Comparison of ENCODE assay signal across 20 cellular contexts in the genomic region with DNA sequence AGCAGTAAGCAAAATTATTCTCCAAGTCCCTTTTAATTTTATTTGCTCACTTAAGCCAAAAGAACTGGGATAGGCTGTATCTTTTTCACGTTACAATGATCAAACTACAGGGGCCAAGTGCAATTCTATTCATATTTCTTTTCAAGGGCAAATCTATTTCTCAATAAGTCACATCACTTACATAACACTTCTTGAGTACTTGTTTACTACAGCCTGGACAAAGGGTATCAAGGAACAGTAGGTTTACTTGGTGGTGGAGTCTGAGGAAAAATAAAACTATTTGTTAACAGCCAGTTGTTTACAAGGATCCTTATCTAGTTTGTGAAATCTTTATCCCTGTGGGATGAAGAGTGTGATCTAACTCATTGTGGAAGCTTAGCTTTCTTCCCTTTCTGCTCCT.
"Had no signal": no experiment of that assay in that cellular context is flagged by ENCODE, and none has a peak within 500 bp of the region (broad histone marks: within the 10 kb centered on the region; RNA-seq: fewer than 3 reads in every experiment).

No MANE protein-coding gene starts in this region.

- ATAC-seq: activated CD8-positive, alpha-beta T cell treated with anti-CD3 and anti-CD28 coated beads, Interleukin-2, amount 10 ng/mL, durations not matched to agents 7 days and 5 days; activated naive CD4-positive, alpha-beta T cell treated with anti-CD3 and anti-CD28 coated beads, Interleukin-2, amount 50 U/mL, for 72 hours; left lobe of liver; naive thymus-derived CD8-positive, alpha-beta T cell had no signal

- H3K27me3 ChIP-seq: breast epithelium, colonic mucosa, esophagus squamous epithelium, neural progenitor cell, spleen, suprapubic skin, transverse colon had no signal

- H3K9me3 ChIP-seq: breast epithelium, colonic mucosa, esophagus squamous epithelium, spleen, suprapubic skin, transverse colon had no signal

- H3K27ac ChIP-seq: breast epithelium, colonic mucosa, neural progenitor cell, suprapubic skin, WERI-Rb-1 had no signal

- H3K36me3 ChIP-seq: breast epithelium, colonic mucosa, esophagus squamous epithelium, neural progenitor cell, spleen, suprapubic skin, transverse colon, WERI-Rb-1 had no signal

- H3K4me1 Mint-ChIP-seq: activated CD4-positive, alpha-beta T cell treated with anti-CD3 and anti-CD28 coated beads, Interleukin-2, amount 10 ng/mL, durations not matched to agents 7 days and 5 days; naive thymus-derived CD8-positive, alpha-beta T cell; neural progenitor cell had no signal

- H3K27ac Mint-ChIP-seq: activated CD4-positive, alpha-beta T cell treated with anti-CD3 and anti-CD28 coated beads, Interleukin-2, amount 10 ng/mL, durations not matched to agents 7 days and 5 days; activated CD8-positive, alpha-beta T cell treated with anti-CD3 and anti-CD28 coated beads, Interleukin-2, amount 10 ng/mL, durations not matched to agents 7 days and 5 days; activated naive CD4-positive, alpha-beta T cell treated with anti-CD3 and anti-CD28 coated beads, Interleukin-2, amount 50 U/mL, for 72 hours; mesothelial cell of epicardium; naive thymus-derived CD8-positive, alpha-beta T cell; neural progenitor cell; stimulated activated naive CD8-positive, alpha-beta T cell treated with anti-CD3 and anti-CD28 coated beads, Interleukin-15, Interleukin-2, amounts not matched to agents 100 ng/mL and 50 ng/mL, for 24 hours had no signal

- H3K4me3 Mint-ChIP-seq: activated CD4-positive, alpha-beta T cell treated with anti-CD3 and anti-CD28 coated beads, Interleukin-2, amount 10 ng/mL, durations not matched to agents 7 days and 5 days; activated CD8-positive, alpha-beta T cell treated with anti-CD3 and anti-CD28 coated beads, Interleukin-2, amount 10 ng/mL, durations not matched to agents 7 days and 5 days; mesothelial cell of epicardium; naive thymus-derived CD8-positive, alpha-beta T cell; neural progenitor cell; stimulated activated naive CD8-positive, alpha-beta T cell treated with anti-CD3 and anti-CD28 coated beads, Interleukin-15, Interleukin-2, amounts not matched to agents 100 ng/mL and 50 ng/mL, for 24 hours had no signal

- H3K27me3 Mint-ChIP-seq: activated CD4-positive, alpha-beta T cell treated with anti-CD3 and anti-CD28 coated beads, Interleukin-2, amount 10 ng/mL, durations not matched to agents 7 days and 5 days; stimulated activated naive CD8-positive, alpha-beta T cell treated with anti-CD3 and anti-CD28 coated beads, Interleukin-15, Interleukin-2, amounts not matched to agents 100 ng/mL and 50 ng/mL, for 24 hours had no signal

- DNase-seq: activated CD4-positive, alpha-beta T cell treated with anti-CD3 and anti-CD28 coated beads, Interleukin-2, amount 10 ng/mL, durations not matched to agents 7 days and 5 days; activated CD4-positive, CD25-positive, alpha-beta regulatory T cell treated with anti-CD3 and anti-CD28 coated beads, Interleukin-2, amount 50 U/mL, for 72 hours; activated CD8-positive, alpha-beta T cell treated with anti-CD3 and anti-CD28 coated beads, Interleukin-2, amount 10 ng/mL, durations not matched to agents 7 days and 5 days; activated gamma-delta T cell treated with Interleukin-2 at 50 U/mL for 16 hours; activated T-cell treated with anti-CD3 and anti-CD28 coated beads, Interleukin-2, amount 50 U/mL, for 1 hour; colonic mucosa; esophagus squamous epithelium; mammary epithelial cell; naive thymus-derived CD8-positive, alpha-beta T cell; spleen; stimulated activated CD4-positive, alpha-beta T cell treated with anti-CD3 and anti-CD28 coated beads, Interleukin-4, amount 100 ng/mL, for 4 hours; transverse colon; WERI-Rb-1 had no signal

- H3K9me3 Mint-ChIP-seq: activated CD4-positive, alpha-beta T cell treated with anti-CD3 and anti-CD28 coated beads, Interleukin-2, amount 10 ng/mL, durations not matched to agents 7 days and 5 days; mesothelial cell of epicardium; naive thymus-derived CD8-positive, alpha-beta T cell; neural progenitor cell; stimulated activated naive CD8-positive, alpha-beta T cell treated with anti-CD3 and anti-CD28 coated beads, Interleukin-15, Interleukin-2, amounts not matched to agents 100 ng/mL and 50 ng/mL, for 24 hours had no signal

- H3K4me1 ChIP-seq: breast epithelium, colonic mucosa had no signal

- H3K4me3 ChIP-seq: breast epithelium, colonic mucosa, esophagus squamous epithelium, neural progenitor cell, spleen, suprapubic skin, transverse colon had no signal

- H3K36me3 Mint-ChIP-seq: activated naive CD4-positive, alpha-beta T cell treated with anti-CD3 and anti-CD28 coated beads, Interleukin-2, amount 50 U/mL, for 72 hours; mesothelial cell of epicardium; naive thymus-derived CD8-positive, alpha-beta T cell; neural progenitor cell had no signal
